ENCODE assay signal across 1 cellular context in genomic region chr16:71216714-71217113, GRCh38.
TF ChIP-seq lines count a peak whose summit lies in the region.

No MANE protein-coding gene starts in this region.

TF ChIP-seq in GM23338, 12 proteins besides CTCF, POLR2A, EP300 and RAD21 (continued from another document):
- no peak for TF ChIP-seq ETS1 (IDR thresholded peaks at IDR 0.05)
- TF ChIP-seq, protein P1, sequence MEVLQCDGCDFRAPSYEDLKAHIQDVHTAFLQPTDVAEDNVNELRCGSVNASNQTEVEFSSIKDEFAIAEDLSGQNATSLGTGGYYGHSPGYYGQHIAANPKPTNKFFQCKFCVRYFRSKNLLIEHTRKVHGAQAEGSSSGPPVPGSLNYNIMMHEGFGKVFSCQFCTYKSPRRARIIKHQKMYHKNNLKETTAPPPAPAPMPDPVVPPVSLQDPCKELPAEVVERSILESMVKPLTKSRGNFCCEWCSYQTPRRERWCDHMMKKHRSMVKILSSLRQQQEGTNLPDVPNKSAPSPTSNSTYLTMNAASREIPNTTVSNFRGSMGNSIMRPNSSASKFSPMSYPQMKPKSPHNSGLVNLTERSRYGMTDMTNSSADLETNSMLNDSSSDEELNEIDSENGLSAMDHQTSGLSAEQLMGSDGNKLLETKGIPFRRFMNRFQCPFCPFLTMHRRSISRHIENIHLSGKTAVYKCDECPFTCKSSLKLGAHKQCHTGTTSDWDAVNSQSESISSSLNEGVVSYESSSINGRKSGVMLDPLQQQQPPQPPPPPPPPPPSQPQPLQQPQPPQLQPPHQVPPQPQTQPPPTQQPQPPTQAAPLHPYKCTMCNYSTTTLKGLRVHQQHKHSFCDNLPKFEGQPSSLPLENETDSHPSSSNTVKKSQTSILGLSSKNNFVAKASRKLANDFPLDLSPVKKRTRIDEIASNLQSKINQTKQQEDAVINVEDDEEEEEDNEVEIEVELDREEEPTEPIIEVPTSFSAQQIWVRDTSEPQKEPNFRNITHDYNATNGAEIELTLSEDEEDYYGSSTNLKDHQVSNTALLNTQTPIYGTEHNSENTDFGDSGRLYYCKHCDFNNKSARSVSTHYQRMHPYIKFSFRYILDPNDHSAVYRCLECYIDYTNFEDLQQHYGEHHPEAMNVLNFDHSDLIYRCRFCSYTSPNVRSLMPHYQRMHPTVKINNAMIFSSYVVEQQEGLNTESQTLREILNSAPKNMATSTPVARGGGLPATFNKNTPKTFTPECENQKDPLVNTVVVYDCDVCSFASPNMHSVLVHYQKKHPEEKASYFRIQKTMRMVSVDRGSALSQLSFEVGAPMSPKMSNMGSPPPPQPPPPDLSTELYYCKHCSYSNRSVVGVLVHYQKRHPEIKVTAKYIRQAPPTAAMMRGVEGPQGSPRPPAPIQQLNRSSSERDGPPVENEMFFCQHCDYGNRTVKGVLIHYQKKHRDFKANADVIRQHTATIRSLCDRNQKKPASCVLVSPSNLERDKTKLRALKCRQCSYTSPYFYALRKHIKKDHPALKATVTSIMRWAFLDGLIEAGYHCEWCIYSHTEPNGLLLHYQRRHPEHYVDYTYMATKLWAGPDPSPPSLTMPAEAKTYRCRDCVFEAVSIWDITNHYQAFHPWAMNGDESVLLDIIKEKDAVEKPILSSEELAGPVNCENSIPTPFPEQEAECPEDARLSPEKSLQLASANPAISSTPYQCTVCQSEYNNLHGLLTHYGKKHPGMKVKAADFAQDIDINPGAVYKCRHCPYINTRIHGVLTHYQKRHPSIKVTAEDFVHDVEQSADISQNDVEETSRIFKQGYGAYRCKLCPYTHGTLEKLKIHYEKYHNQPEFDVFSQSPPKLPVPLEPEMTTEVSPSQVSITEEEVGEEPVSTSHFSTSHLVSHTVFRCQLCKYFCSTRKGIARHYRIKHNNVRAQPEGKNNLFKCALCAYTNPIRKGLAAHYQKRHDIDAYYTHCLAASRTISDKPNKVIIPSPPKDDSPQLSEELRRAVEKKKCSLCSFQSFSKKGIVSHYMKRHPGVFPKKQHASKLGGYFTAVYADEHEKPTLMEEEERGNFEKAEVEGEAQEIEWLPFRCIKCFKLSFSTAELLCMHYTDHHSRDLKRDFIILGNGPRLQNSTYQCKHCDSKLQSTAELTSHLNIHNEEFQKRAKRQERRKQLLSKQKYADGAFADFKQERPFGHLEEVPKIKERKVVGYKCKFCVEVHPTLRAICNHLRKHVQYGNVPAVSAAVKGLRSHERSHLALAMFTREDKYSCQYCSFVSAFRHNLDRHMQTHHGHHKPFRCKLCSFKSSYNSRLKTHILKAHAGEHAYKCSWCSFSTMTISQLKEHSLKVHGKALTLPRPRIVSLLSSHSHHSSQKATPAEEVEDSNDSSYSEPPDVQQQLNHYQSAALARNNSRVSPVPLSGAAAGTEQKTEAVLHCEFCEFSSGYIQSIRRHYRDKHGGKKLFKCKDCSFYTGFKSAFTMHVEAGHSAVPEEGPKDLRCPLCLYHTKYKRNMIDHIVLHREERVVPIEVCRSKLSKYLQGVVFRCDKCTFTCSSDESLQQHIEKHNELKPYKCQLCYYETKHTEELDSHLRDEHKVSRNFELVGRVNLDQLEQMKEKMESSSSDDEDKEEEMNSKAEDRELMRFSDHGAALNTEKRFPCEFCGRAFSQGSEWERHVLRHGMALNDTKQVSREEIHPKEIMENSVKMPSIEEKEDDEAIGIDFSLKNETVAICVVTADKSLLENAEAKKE (CRISPR knock-in tag; IDR thresholded peaks at IDR 0.05): no peak
- TF ChIP-seq ZNF331 (CRISPR knock-in tag; IDR thresholded peaks at IDR 0.05; ENCODE audit: low read depth): no peak
- TF ChIP-seq POLR2AphosphoS5 (IDR thresholded peaks at IDR 0.05; ENCODE audit: low read depth): no peak
